Comparison of ENCODE assay signal across 30 cellular contexts in the genomic region with DNA sequence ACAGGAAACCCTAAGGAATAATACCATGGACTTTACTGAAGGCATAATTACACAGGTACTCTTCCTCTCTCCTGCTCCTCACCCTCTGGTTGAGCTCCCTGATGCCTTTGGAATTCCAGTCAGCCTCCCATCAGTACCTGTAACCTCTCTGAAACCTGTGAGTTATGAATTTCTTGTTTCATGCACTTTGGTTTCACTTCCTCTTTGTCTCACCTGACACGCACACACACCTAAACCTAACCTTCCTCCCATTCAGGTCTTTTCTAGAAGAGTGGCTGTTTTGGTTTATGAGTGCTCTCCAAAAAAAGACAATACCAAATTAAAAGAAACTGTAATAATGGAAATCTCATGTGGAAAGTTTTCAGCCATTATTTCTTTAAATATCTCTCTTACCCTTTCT.
DNase-seq lines count a peak whose midpoint lies in the region; ATAC-seq, FAIRE-seq and TF ChIP-seq lines count a peak whose summit lies in the region.
"Had no signal": no experiment of that assay in that cellular context is flagged by ENCODE, and none has a peak within 500 bp of the region (broad histone marks: within the 10 kb centered on the region; RNA-seq: fewer than 3 reads in every experiment).

No MANE protein-coding gene starts in this region.

- ATAC-seq in GM21515 (IDR thresholded peaks at IDR 0.05; ENCODE audit: unreplicated experiment), result peak; percentile 60
- ATAC-seq in HG03159 (IDR thresholded peaks at IDR 0.05; ENCODE audit: unreplicated experiment), result peak; percentile 73
- ATAC-seq in stimulated activated naive CD8-positive, alpha-beta T cell treated with anti-CD3 and anti-CD28 coated beads, Interleukin-15, amount 100 ng/mL, for 72 hours, result no peak
- ATAC-seq: A549; activated T-cell treated with anti-CD3 and anti-CD28 coated beads, Interleukin-2, amount 50 U/mL, for 72 hours; gastroesophageal sphincter; natural killer cell treated with Interleukin-12 subunit alpha and Interleukin-12 subunit beta and Interleukin-15 and Interleukin-18, amount 100 ng/mL, for 72 hours; stimulated activated effector memory CD8-positive, alpha-beta T cell treated with anti-CD3 and anti-CD28 coated beads, Interleukin-12 subunit alpha, Interleukin-12 subunit beta, amount 100 ng/mL, for 72 hours; T-helper 17 cell had no signal

- TF ChIP-seq POLR2A in GM12891 (IDR thresholded peaks at IDR 0.05; ENCODE audit: low read depth, low read length) (no peak), H1 (IDR thresholded peaks at IDR 0.05; ENCODE audit: control extremely low read depth in 1 of 2, low read depth in 2 of 2, low read length in 2 of 2) (no peak)

- no peak overlapping the region for H3K4me2 ChIP-seq in H1 (ENCODE audit: insufficient read depth in 1 of 2, low read depth in 2 of 2, low read length in 2 of 2)
- H3K4me2 ChIP-seq: A549 had no signal

- H2BK12ac ChIP-seq in H1 (ENCODE audit: low read depth, low read length), result no peak overlapping the region

- no peaks in the 10 kb centered on the region for H4K20me1 ChIP-seq in H1 (replicated peaks in 1 of 2; ENCODE audit: control insufficient read depth in 1 of 2, insufficient read depth in 2 of 2, low read length in 2 of 2)

- no peak for DNase-seq in GM12891 (ENCODE audit: insufficient read length, low spot score)
- no peak for DNase-seq in H1 (ENCODE audit: low read depth in 1 of 2, low spot score in 2 of 2)
- DNase-seq in activated CD8-positive, alpha-beta memory T cell treated with anti-CD3 and anti-CD28 coated beads for 24 hours, result no peak
- no peak for DNase-seq in NCI-H2029 (lab: John Stamatoyannopoulos, UW)
- no peak for DNase-seq in SIG-M5 treated with dmso at 0.1 percent for 504 hours (lab: John Stamatoyannopoulos, UW; ENCODE audit: unreplicated experiment)
- no peak for DNase-seq in stimulated activated naive CD8-positive, alpha-beta T cell treated with anti-CD3 and anti-CD28 coated beads, Interleukin-15, amount 100 ng/mL, for 72 hours
- DNase-seq: activated CD4-positive, alpha-beta T cell treated with anti-CD3 and anti-CD28 coated beads for 4 hours; activated naive CD4-positive, alpha-beta T cell treated with anti-CD3 and anti-CD28 coated beads for 36 hours; activated T-cell treated with anti-CD3 and anti-CD28 coated beads, Interleukin-2, amount 50 U/mL, for 72 hours; amygdala; colonic mucosa; endodermal cell; Kasumi-1; NCI-H1048; NCI-H1694 treated with DMSO at 0.1 percent for 48 hours; NCI-H2171 treated with DMSO at 0.1 percent for 48 hours; NCI-H524 treated with DMSO at 0.1 percent for 48 hours; T-helper 17 cell had no signal

- no peak for TF ChIP-seq EP300 in H1 (IDR thresholded peaks at IDR 0.05; ENCODE audit: borderline replicate concordance in 1 of 2, low read depth in 2 of 2, low read length in 2 of 2)

- no peaks in the 10 kb centered on the region for H3K9me3 ChIP-seq in H1 (ENCODE audit: insufficient read depth in 2 of 2, low read depth in 1 of 2, low read length in 1 of 2)
- H3K9me3 ChIP-seq: A549, colonic mucosa, gastroesophageal sphincter, HAP-1 had no signal

- no peaks in the 10 kb centered on the region for H3K4me1 Mint-ChIP-seq in stimulated activated naive CD8-positive, alpha-beta T cell treated with anti-CD3 and anti-CD28 coated beads, Interleukin-15, amount 100 ng/mL, for 72 hours
- H3K4me1 Mint-ChIP-seq: B cell; endodermal cell; stimulated activated effector memory CD8-positive, alpha-beta T cell treated with anti-CD3 and anti-CD28 coated beads, Interleukin-12 subunit alpha, Interleukin-12 subunit beta, amount 100 ng/mL, for 72 hours; T-helper 17 cell had no signal

- H3K4me3 Mint-ChIP-seq in stimulated activated naive CD8-positive, alpha-beta T cell treated with anti-CD3 and anti-CD28 coated beads, Interleukin-15, amount 100 ng/mL, for 72 hours, result no peak overlapping the region
- H3K4me3 Mint-ChIP-seq: activated naive CD4-positive, alpha-beta T cell treated with anti-CD3 and anti-CD28 coated beads for 36 hours; activated T-cell treated with anti-CD3 and anti-CD28 coated beads, Interleukin-2, amount 50 U/mL, for 72 hours; B cell; endodermal cell; natural killer cell treated with Interleukin-12 subunit alpha and Interleukin-12 subunit beta and Interleukin-15 and Interleukin-18, amount 100 ng/mL, for 72 hours; stimulated activated effector memory CD8-positive, alpha-beta T cell treated with anti-CD3 and anti-CD28 coated beads, Interleukin-12 subunit alpha, Interleukin-12 subunit beta, amount 100 ng/mL, for 72 hours; T-helper 17 cell had no signal

- H4K8ac ChIP-seq in H1 (ENCODE audit: extremely low read depth, insufficient read depth, low read length), result no peak overlapping the region

- H2BK15ac ChIP-seq in H1 (ENCODE audit: low read length), result no peak overlapping the region

- no peak overlapping the region for H3K56ac ChIP-seq in H1 (replicated peaks; ENCODE audit: insufficient read length, low read depth, low read length)

- no peak overlapping the region for H3K14ac ChIP-seq in H1 (ENCODE audit: insufficient read length)

- H2BK20ac ChIP-seq in H1 (ENCODE audit: low read length), result no peak overlapping the region

- no peaks in the 10 kb centered on the region for H3K27me3 ChIP-seq in H1 (replicated peaks in 1 of 4; ENCODE audit: control insufficient read depth in 3 of 4, extremely low read depth in 1 of 4, insufficient read depth in 3 of 4, low read length in 3 of 4)
- H3K27me3 ChIP-seq: colonic mucosa, gastroesophageal sphincter had no signal

- H3K27ac ChIP-seq in H1 (ENCODE audit: low read depth, low read length), result no peak overlapping the region
- H3K27ac ChIP-seq: A549, colonic mucosa, gastroesophageal sphincter, HL-60 had no signal

- no peak overlapping the region for H3K4me3 ChIP-seq in H1 (ENCODE audit: extremely low read depth in 1 of 4, insufficient read depth in 2 of 4, low read depth in 3 of 4, low read length in 4 of 4)
- H3K4me3 ChIP-seq: A549, colonic mucosa, gastroesophageal sphincter, HAP-1 had no signal

- WGBS in H1 (ENCODE audit: extremely low coverage in 1 of 2, insufficient coverage in 1 of 2, insufficient read length in 1 of 2, insufficient replicate concordance in 2 of 2, low coverage in 1 of 2, low lambda C conversion rate in 2 of 2, missing lambda C conversion rate in 1 of 2), 2 experiments, result 96% methylated on average over 1 of the region's 1 CpG; no CpG with 5 or more reads in 1 of the 2 experiments

- TF ChIP-seq CTCF in H1 (IDR thresholded peaks at IDR 0.05; ENCODE audit: control extremely low read depth in 1 of 3, insufficient read depth in 1 of 3, low read depth in 1 of 3, low read length in 3 of 3), result no peak

- no peaks in the 10 kb centered on the region for H3K79me1 ChIP-seq in H1 (ENCODE audit: low read depth, low read length)

- H3K23me2 ChIP-seq in H1 (ENCODE audit: low read depth, low read length), result no peaks in the 10 kb centered on the region

- CTCF ChIA-PET in H1 (lab: Charles Lee; ENCODE audit: partially characterized antibody), result interaction anchor here (1.7 kb wide), 1 partner anchor 25 kb away, joined by 4 read pairs; no protein-coding TSS in a partner anchor

- no peak overlapping the region for H3K9ac ChIP-seq in H1 (replicated peaks in 1 of 4; ENCODE audit: extremely low read depth in 1 of 4, low read depth in 3 of 4, low read length in 3 of 4)

- no peak overlapping the region for H2BK5ac ChIP-seq in H1 (ENCODE audit: low read depth, low read length)

- no peak overlapping the region for H3K18ac ChIP-seq in H1 (ENCODE audit: extremely low read depth, low read length)

- FAIRE-seq in GM12891 (lab: Jason Lieb, UNC) (no peak), H1 (lab: Jason Lieb, UNC) (no peak)
- FAIRE-seq: A549, GM12892, islet of Langerhans, RCC 7860 had no signal

- no peaks in the 10 kb centered on the region for H3K36me3 ChIP-seq in H1 (ENCODE audit: control insufficient read depth in 2 of 4, insufficient read depth in 4 of 4, low read length in 3 of 4)
- H3K36me3 ChIP-seq: colonic mucosa, gastroesophageal sphincter, HAP-1 had no signal

- H4K5ac ChIP-seq in H1 (ENCODE audit: insufficient read length, low read depth, low read length), result no peak overlapping the region

- H3K27ac Mint-ChIP-seq in stimulated activated naive CD8-positive, alpha-beta T cell treated with anti-CD3 and anti-CD28 coated beads, Interleukin-15, amount 100 ng/mL, for 72 hours, result no peak overlapping the region
- H3K27ac Mint-ChIP-seq: activated naive CD4-positive, alpha-beta T cell treated with anti-CD3 and anti-CD28 coated beads for 36 hours; activated T-cell treated with anti-CD3 and anti-CD28 coated beads, Interleukin-2, amount 50 U/mL, for 72 hours; B cell; endodermal cell; natural killer cell treated with Interleukin-12 subunit alpha and Interleukin-12 subunit beta and Interleukin-15 and Interleukin-18, amount 100 ng/mL, for 72 hours; stimulated activated effector memory CD8-positive, alpha-beta T cell treated with anti-CD3 and anti-CD28 coated beads, Interleukin-12 subunit alpha, Interleukin-12 subunit beta, amount 100 ng/mL, for 72 hours; T-helper 17 cell had no signal

- no peaks in the 10 kb centered on the region for H3K4me1 ChIP-seq in H1 (replicated peaks in 1 of 4; ENCODE audit: control insufficient read depth in 3 of 4, insufficient read depth in 4 of 4, low read length in 3 of 4)
- H3K4me1 ChIP-seq: A549, colonic mucosa, gastroesophageal sphincter, HAP-1 had no signal

- POLR2A ChIA-PET in H1 (lab: Charles Lee; ENCODE audit: partially characterized antibody), result no interaction called here

- peaks cover 6% of the 10 kb centered on the region for H3K27me3 Mint-ChIP-seq in stimulated activated naive CD8-positive, alpha-beta T cell treated with anti-CD3 and anti-CD28 coated beads, Interleukin-15, amount 100 ng/mL, for 72 hours
- H3K27me3 Mint-ChIP-seq: B cell; natural killer cell treated with Interleukin-12 subunit alpha and Interleukin-12 subunit beta and Interleukin-15 and Interleukin-18, amount 100 ng/mL, for 72 hours; T-helper 17 cell had no signal

- no peak overlapping the region for H3K4ac ChIP-seq in H1 (replicated peaks; ENCODE audit: insufficient read length, low read depth, low read length)

- H2AK5ac ChIP-seq in H1 (ENCODE audit: low read depth, low read length), result no peak overlapping the region

- no peak overlapping the region for H4K91ac ChIP-seq in H1 (replicated peaks; ENCODE audit: insufficient read length, low read length)

- H2AFZ ChIP-seq in H1 (ENCODE audit: low read length), result 0 out of 2 replicates have a peak overlapping the region, but pooled peaks have one; percentile 42

- H3K79me2 ChIP-seq in H1 (ENCODE audit: control insufficient read depth in 1 of 2, insufficient read depth in 2 of 2, low read length in 2 of 2), result no peaks in the 10 kb centered on the region

- H2BK120ac ChIP-seq in H1 (replicated peaks; ENCODE audit: low read depth, low read length), result no peak overlapping the region

- no peak for TF ChIP-seq RAD21 in H1 (IDR thresholded peaks at IDR 0.05 in 1 of 2, conservative IDR thresholded peaks at IDR 0.05 in 1 of 2; ENCODE audit: low read depth in 2 of 2, low read length in 2 of 2)

- peaks cover 0 to 5% of the 10 kb centered on the region in 2 donors for H3K9me3 Mint-ChIP-seq in stimulated activated naive CD8-positive, alpha-beta T cell treated with anti-CD3 and anti-CD28 coated beads, Interleukin-15, amount 100 ng/mL, for 72 hours
- H3K9me3 Mint-ChIP-seq: activated naive CD4-positive, alpha-beta T cell treated with anti-CD3 and anti-CD28 coated beads for 36 hours; endodermal cell had no signal

- H3K23ac ChIP-seq in H1 (ENCODE audit: insufficient read length), result no peak overlapping the region

TF ChIP-seq in H1, 55 proteins besides CTCF, POLR2A, EP300 and RAD21:
- no peak for TF ChIP-seq TAF7 (optimal IDR thresholded peaks at IDR 0.05; ENCODE audit: borderline replicate concordance, low read depth, low read length)
